In genomic region chr15:33160581-33161165, GRCh38 we compare ENCODE assay signal across 3 cellular contexts.
A peak's percentile ranks its signal among the peaks of the same experiment; 100 is the strongest.
TF ChIP-seq lines count a peak whose summit lies in the region.

No MANE protein-coding gene starts in this region.

TF ChIP-seq in SK-N-SH, 30 proteins besides CTCF, POLR2A, EP300 and RAD21 (continues in another document):
- TF ChIP-seq RXRA (IDR thresholded peaks at IDR 0.05; ENCODE audit: borderline replicate concordance, low read depth) (peak; percentile 90), RFX5 (IDR thresholded peaks at IDR 0.05; ENCODE audit: low read length) (no peak), TEAD4 (IDR thresholded peaks at IDR 0.05; ENCODE audit: borderline replicate concordance, insufficient read depth) (peak; percentile 99), JUND (IDR thresholded peaks at IDR 0.05) (peak; percentile 97), GATA2 (CRISPR knock-in tag; IDR thresholded peaks at IDR 0.05) (peak; percentile 89), MEF2A (IDR thresholded peaks at IDR 0.05; ENCODE audit: borderline replicate concordance, low read depth) (peak; percentile 99), MXI1 (IDR thresholded peaks at IDR 0.05; ENCODE audit: low read depth, low read length) (peak; percentile 37; the same call in 1 of the 2 replicates), USF2 (IDR thresholded peaks at IDR 0.05; ENCODE audit: borderline replicate concordance, low read depth, low read length) (no peak), NFIC (IDR thresholded peaks at IDR 0.05; ENCODE audit: borderline replicate concordance) (peak; percentile 90), TAF1 (IDR thresholded peaks at IDR 0.05; ENCODE audit: borderline replicate concordance, low read depth, low read length) (0 out of 2 replicates have a peak, but pooled peaks have one; percentile 30), MAX (IDR thresholded peaks at IDR 0.05; ENCODE audit: low read depth) (peak; percentile 38; the same call in 1 of the 2 replicates), YY1 (IDR thresholded peaks at IDR 0.05; ENCODE audit: low read depth) (no peak), PBX3 (IDR thresholded peaks at IDR 0.05) (peak; percentile 98), REST (IDR thresholded peaks at IDR 0.05; ENCODE audit: low read depth, low read length) (peak; percentile 58; the same call in 1 of the 2 replicates)

TF ChIP-seq in H1, 55 proteins besides CTCF, POLR2A, EP300 and RAD21:
- TF ChIP-seq SIRT6 (IDR thresholded peaks at IDR 0.05; ENCODE audit: low read length) (no peak), EGR1 (IDR thresholded peaks at IDR 0.05; ENCODE audit: borderline replicate concordance, low read depth, low read length) (no peak), ASH2L (IDR thresholded peaks at IDR 0.05; ENCODE audit: low read length) (no peak), ZNF274 (IDR thresholded peaks at IDR 0.05; ENCODE audit: borderline replicate concordance, extremely low read depth, low read length) (no peak), HDAC6 (IDR thresholded peaks at IDR 0.05; ENCODE audit: low read depth, low read length) (no peak), RXRA (IDR thresholded peaks at IDR 0.05; ENCODE audit: insufficient read depth, low read depth, low read length) (no peak), RFX5 (IDR thresholded peaks at IDR 0.05; ENCODE audit: borderline replicate concordance, low read depth, low read length) (no peak), CREB1 (IDR thresholded peaks at IDR 0.05) (no peak), TAF7 (optimal IDR thresholded peaks at IDR 0.05; ENCODE audit: borderline replicate concordance, low read depth, low read length) (no peak), SRF (IDR thresholded peaks at IDR 0.05; ENCODE audit: low read depth, low read length) (no peak), JUN (IDR thresholded peaks at IDR 0.05; ENCODE audit: low read depth, low read length) (no peak), CHD7 (IDR thresholded peaks at IDR 0.05; ENCODE audit: insufficient replicate concordance, low read length) (no peak)

TF ChIP-seq in neural cell, 6 proteins besides CTCF, POLR2A, EP300 and RAD21:
- no peak for TF ChIP-seq TAF1 (IDR thresholded peaks at IDR 0.05; ENCODE audit: low read depth)
- TF ChIP-seq REST (IDR thresholded peaks at IDR 0.05; ENCODE audit: borderline replicate concordance), result peak; percentile 92
- no peak for TF ChIP-seq EZH2 (IDR thresholded peaks at IDR 0.05; ENCODE audit: borderline replicate concordance, insufficient read depth, low read length, poor library complexity, severe bottlenecking)
- no peak for TF ChIP-seq SMC3 (conservative IDR thresholded peaks at IDR 0.05; ENCODE audit: poor library complexity)
- TF ChIP-seq POLR2AphosphoS5 (IDR thresholded peaks at IDR 0.05), result peak; percentile 55
- no peak for TF ChIP-seq MXI1 (conservative IDR thresholded peaks at IDR 0.05; ENCODE audit: poor library complexity, severe bottlenecking)
